17 cellular contexts compared by ENCODE assay signal in the genomic region with DNA sequence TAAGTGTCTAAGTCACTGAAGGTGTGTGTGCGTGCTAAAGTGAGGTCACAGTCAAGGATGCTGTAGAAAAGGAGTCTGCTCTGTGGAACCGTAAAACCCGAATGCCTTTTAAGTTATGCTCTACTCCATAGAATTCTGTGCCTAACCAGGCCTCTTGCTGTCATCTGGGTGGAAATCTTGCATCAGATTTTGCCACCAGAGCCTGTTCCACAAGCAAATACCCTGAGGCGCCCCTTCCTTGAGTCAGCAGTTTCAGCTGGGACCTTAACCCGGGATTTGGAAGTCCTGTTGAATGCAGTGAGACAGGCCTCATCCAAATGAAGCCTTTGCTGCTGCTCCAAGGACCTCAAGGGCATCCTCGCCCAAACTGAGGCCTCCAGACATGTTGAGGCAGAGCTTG.
A peak's percentile ranks its signal among the peaks of the same experiment; 100 is the strongest.
DNase-seq lines count a peak whose midpoint lies in the region; ATAC-seq and TF ChIP-seq lines count a peak whose summit lies in the region.
"Had no signal": no experiment of that assay in that cellular context is flagged by ENCODE, and none has a peak within 500 bp of the region (broad histone marks: within the 10 kb centered on the region; RNA-seq: fewer than 3 reads in every experiment).

No MANE protein-coding gene starts in this region.

- intact Hi-C loops in CD14-positive monocyte (cut with micrococcal nuclease): no loop called here

- no peaks in the 10 kb centered on the region for H3K27me3 ChIP-seq in GM23338 (ENCODE audit: insufficient read depth)

- H3K4me1 Mint-ChIP-seq in GM23338: no peaks in the 10 kb centered on the region
- no peaks in the 10 kb centered on the region for H3K4me1 Mint-ChIP-seq in CD14-positive monocyte

- H3K79me2 ChIP-seq in GM23338 (replicated peaks; ENCODE audit: insufficient read depth): no peaks in the 10 kb centered on the region

- 0 out of 2 replicates have a peak, but pooled peaks cover 1% of the 10 kb centered on the region for H4K20me1 ChIP-seq in GM23338 (replicated peaks; ENCODE audit: insufficient read depth)

- peaks cover 7% of the 10 kb centered on the region for H3K27me3 Mint-ChIP-seq in GM23338 (ENCODE audit: insufficient read depth, low read depth, poor library complexity)
- H3K27me3 Mint-ChIP-seq in CD14-positive monocyte (ENCODE audit: low read depth in 3 of 3): no peaks in the 10 kb centered on the region
- H3K27me3 Mint-ChIP-seq: CD4-positive, alpha-beta T cell had no signal

- H3K36me3 Mint-ChIP-seq in GM23338 (ENCODE audit: low read depth): peaks cover 12% of the 10 kb centered on the region; the same call in 2 of the 3 replicates
- peaks cover 21 to 22% of the 10 kb centered on the region in 2 donors for H3K36me3 Mint-ChIP-seq in CD14-positive monocyte

- no peak overlapping the region for H3K4me2 ChIP-seq in GM23338
- H3K4me2 ChIP-seq: KMS-11 had no signal

- no peak for DNase-seq in GM23338 (ENCODE audit: low spot score)
- DNase-seq in T47D (ENCODE audit: low read depth in 1 of 2, low spot score in 1 of 2): peak; percentile 18 to 91
- peak; percentile 7 for DNase-seq in foreskin melanocyte
- DNase-seq in HuH-7 (ENCODE audit: low spot score): no peak
- DNase-seq in NCI-H128 (lab: John Stamatoyannopoulos, UW; ENCODE audit: unreplicated experiment): no peak
- DNase-seq in CD14-positive monocyte (ENCODE audit: low spot score): no peak
- DNase-seq: ACHN; CD4-positive, alpha-beta T cell; GOT3; NCI-H1048; NCI-H2081 treated with DMSO at 0.1 percent for 48 hours; NCI-H2227 treated with DMSO at 0.1 percent for 48 hours; NCI-H524; SIG-M5 had no signal

- H3K36me3 ChIP-seq in GM23338 (ENCODE audit: insufficient read depth): no peaks in the 10 kb centered on the region

- ATAC-seq in GM23338 (no peak), HG03097 (IDR thresholded peaks at IDR 0.05; ENCODE audit: low FRiP score, unreplicated experiment) (no peak)

- H3K27ac ChIP-seq in 22Rv1: 0 out of 2 replicates have a peak overlapping the region, but pooled peaks have one; percentile 17
- no peak overlapping the region for H3K27ac ChIP-seq in GM23338 (ENCODE audit: low read depth)
- H3K27ac ChIP-seq: KMS-11 had no signal

- in situ Hi-C loops in T47D (cut with HindIII; ENCODE audit: low pct_unique_long_range_greater_than_20kb, low sequenced_read_pairs): no loop called here

- no peaks in the 10 kb centered on the region for H3F3A ChIP-seq in GM23338 (replicated peaks; ENCODE audit: low read depth)

- peaks cover 14% of the 10 kb centered on the region; the same call in 2 of the 3 replicates for H3K9me3 Mint-ChIP-seq in GM23338
- H3K9me3 Mint-ChIP-seq in CD14-positive monocyte: peaks cover 0 to 4% (median 0%) of the 10 kb centered on the region in 7 donors
- H3K9me3 Mint-ChIP-seq: CD4-positive, alpha-beta T cell had no signal

- H3K4me3 Mint-ChIP-seq in GM23338 (no peak overlapping the region), CD14-positive monocyte (no peak overlapping the region)
- H3K4me3 Mint-ChIP-seq: CD4-positive, alpha-beta T cell had no signal

- H3K9me2 ChIP-seq in GM23338 (ENCODE audit: insufficient read depth): no peaks in the 10 kb centered on the region

- no peak overlapping the region for H2AFZ ChIP-seq in GM23338

- H3K27ac Mint-ChIP-seq in GM23338 (peak overlapping the region; percentile 37; the same call in 1 of the 2 replicates), CD14-positive monocyte (peak overlapping the region in 2 of 7 donors; percentile 35 to 47)
- H3K27ac Mint-ChIP-seq: CD4-positive, alpha-beta T cell had no signal

- TF ChIP-seq CTCF in 22Rv1 (IDR thresholded peaks at IDR 0.05) (no peak), GM23338 (conservative IDR thresholded peaks at IDR 0.05; ENCODE audit: low read depth in 2 of 2) (no peak), CD14-positive monocyte (IDR thresholded peaks at IDR 0.05) (no peak)

- no peaks in the 10 kb centered on the region for H3K4me1 ChIP-seq in GM23338 (ENCODE audit: insufficient read depth)

- H3K4me3 ChIP-seq in GM23338: no peak overlapping the region

TF ChIP-seq in GM23338, 12 proteins besides CTCF, POLR2A, EP300 and RAD21 (continues in another document):
- TF ChIP-seq ZNF114 (CRISPR knock-in tag; IDR thresholded peaks at IDR 0.05): no peak
- no peak for TF ChIP-seq EZH2phosphoT487 (IDR thresholded peaks at IDR 0.05; ENCODE audit: unreplicated experiment)
- no peak for TF ChIP-seq JUNB (IDR thresholded peaks at IDR 0.05; ENCODE audit: unreplicated experiment)
- TF ChIP-seq, protein P1, sequence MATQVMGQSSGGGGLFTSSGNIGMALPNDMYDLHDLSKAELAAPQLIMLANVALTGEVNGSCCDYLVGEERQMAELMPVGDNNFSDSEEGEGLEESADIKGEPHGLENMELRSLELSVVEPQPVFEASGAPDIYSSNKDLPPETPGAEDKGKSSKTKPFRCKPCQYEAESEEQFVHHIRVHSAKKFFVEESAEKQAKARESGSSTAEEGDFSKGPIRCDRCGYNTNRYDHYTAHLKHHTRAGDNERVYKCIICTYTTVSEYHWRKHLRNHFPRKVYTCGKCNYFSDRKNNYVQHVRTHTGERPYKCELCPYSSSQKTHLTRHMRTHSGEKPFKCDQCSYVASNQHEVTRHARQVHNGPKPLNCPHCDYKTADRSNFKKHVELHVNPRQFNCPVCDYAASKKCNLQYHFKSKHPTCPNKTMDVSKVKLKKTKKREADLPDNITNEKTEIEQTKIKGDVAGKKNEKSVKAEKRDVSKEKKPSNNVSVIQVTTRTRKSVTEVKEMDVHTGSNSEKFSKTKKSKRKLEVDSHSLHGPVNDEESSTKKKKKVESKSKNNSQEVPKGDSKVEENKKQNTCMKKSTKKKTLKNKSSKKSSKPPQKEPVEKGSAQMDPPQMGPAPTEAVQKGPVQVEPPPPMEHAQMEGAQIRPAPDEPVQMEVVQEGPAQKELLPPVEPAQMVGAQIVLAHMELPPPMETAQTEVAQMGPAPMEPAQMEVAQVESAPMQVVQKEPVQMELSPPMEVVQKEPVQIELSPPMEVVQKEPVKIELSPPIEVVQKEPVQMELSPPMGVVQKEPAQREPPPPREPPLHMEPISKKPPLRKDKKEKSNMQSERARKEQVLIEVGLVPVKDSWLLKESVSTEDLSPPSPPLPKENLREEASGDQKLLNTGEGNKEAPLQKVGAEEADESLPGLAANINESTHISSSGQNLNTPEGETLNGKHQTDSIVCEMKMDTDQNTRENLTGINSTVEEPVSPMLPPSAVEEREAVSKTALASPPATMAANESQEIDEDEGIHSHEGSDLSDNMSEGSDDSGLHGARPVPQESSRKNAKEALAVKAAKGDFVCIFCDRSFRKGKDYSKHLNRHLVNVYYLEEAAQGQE (IDR thresholded peaks at IDR 0.05; ENCODE audit: unreplicated experiment): no peak
- TF ChIP-seq EZH2 (IDR thresholded peaks at IDR 0.05; ENCODE audit: low read depth, unreplicated experiment): no peak
- TF ChIP-seq, protein P2, sequence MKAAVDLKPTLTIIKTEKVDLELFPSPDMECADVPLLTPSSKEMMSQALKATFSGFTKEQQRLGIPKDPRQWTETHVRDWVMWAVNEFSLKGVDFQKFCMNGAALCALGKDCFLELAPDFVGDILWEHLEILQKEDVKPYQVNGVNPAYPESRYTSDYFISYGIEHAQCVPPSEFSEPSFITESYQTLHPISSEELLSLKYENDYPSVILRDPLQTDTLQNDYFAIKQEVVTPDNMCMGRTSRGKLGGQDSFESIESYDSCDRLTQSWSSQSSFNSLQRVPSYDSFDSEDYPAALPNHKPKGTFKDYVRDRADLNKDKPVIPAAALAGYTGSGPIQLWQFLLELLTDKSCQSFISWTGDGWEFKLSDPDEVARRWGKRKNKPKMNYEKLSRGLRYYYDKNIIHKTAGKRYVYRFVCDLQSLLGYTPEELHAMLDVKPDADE (IDR thresholded peaks at IDR 0.05): no peak
- no peak for TF ChIP-seq NANOG (IDR thresholded peaks at IDR 0.05; ENCODE audit: borderline replicate concordance)
- no peak for TF ChIP-seq POLR2AphosphoS5 (IDR thresholded peaks at IDR 0.05; ENCODE audit: low read depth)
- TF ChIP-seq ZNF331 (CRISPR knock-in tag; IDR thresholded peaks at IDR 0.05; ENCODE audit: low read depth): no peak
- TF ChIP-seq STAT1 (IDR thresholded peaks at IDR 0.05; ENCODE audit: unreplicated experiment): no peak
- no peak for TF ChIP-seq CREB1 (CRISPR knock-in tag; IDR thresholded peaks at IDR 0.05; ENCODE audit: low read depth)

Comparison
In these comparisons a context has a peak if more than half of its experiments do, and no peak if none do; other contexts are left out.
1. DNase-seq: peak in T47D (2 of 2) and foreskin melanocyte (single experiment); none in GM23338 (single experiment), HuH-7 (single experiment), NCI-H128 (single experiment) and CD14-positive monocyte (single experiment).